In the genomic region with DNA sequence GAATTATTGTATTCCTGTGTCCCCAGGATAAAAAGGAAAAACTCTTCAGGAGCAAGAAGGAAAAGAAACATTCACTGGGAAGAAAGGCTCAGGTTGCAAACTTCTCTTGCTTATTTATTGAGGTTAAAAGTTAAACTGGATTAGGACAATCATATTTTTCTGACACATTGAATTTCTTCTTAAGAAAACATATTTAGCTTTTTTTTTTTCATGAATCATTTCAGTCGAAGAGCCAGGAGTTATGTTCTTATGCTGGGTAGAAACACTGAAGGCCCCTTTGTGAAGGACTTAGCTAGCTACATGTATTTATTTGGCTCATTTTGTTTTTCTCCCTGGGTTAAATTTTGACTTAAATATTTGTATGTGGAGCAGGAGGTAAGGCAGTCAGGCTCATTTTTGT, we compare ENCODE assay signal across 23 cellular contexts.
DNase-seq lines count a peak whose midpoint lies in the region; ATAC-seq and TF ChIP-seq lines count a peak whose summit lies in the region.
"Had no signal": no experiment of that assay in that cellular context is flagged by ENCODE, and none has a peak within 500 bp of the region (broad histone marks: within the 10 kb centered on the region; RNA-seq: fewer than 3 reads in every experiment).

No MANE protein-coding gene starts in this region.

- peak; percentile 1 for DNase-seq in amniotic epithelial cell (ENCODE audit: low read depth)
- no peak for DNase-seq in endothelial cell (ENCODE audit: low spot score)
- DNase-seq in myocyte (ENCODE audit: low read depth): peak; percentile 5
- no peak for DNase-seq in type B pancreatic cell (ENCODE audit: extremely low spot score, unreplicated experiment)
- DNase-seq in GM23248: no peak
- DNase-seq in GDM1 (lab: John Stamatoyannopoulos, UW): no peak
- DNase-seq: ACHN; CD4-positive, alpha-beta T cell; COR-L47; DMS 273 treated with DMSO at 0.1 percent for 48 hours; H9; HFFc6; KG1; NCI-H1092 treated with DMSO at 0.1 percent for 48 hours; NCI-H1436 treated with DMSO at 0.1 percent for 48 hours; NCI-H1930; NCI-H2227 treated with DMSO at 0.1 percent for 48 hours; NCI-H510A treated with DMSO at 0.1 percent for 48 hours; NCI-H748 treated with DMSO at 0.1 percent for 48 hours; Peyer's patch; SJCRH30 had no signal

- H2AFZ ChIP-seq in GM23248: no peak overlapping the region

- no peak for ATAC-seq in GM19035 (IDR thresholded peaks at IDR 0.05; ENCODE audit: unreplicated experiment)

- no peaks in the 10 kb centered on the region for H3K4me1 ChIP-seq in GM23248 (ENCODE audit: insufficient read depth)
- H3K4me1 ChIP-seq: BLaER1, Peyer's patch, SJCRH30 had no signal

- peaks cover 6% of the 10 kb centered on the region for H3K36me3 Mint-ChIP-seq in endothelial cell (ENCODE audit: low read depth, unreplicated experiment)
- peaks cover 6% of the 10 kb centered on the region for H3K36me3 Mint-ChIP-seq in type B pancreatic cell

- no peak for TF ChIP-seq CTCF in endothelial cell (IDR thresholded peaks at IDR 0.05; ENCODE audit: unreplicated experiment)
- no peak for TF ChIP-seq CTCF in type B pancreatic cell (conservative IDR thresholded peaks at IDR 0.05)

- H3K4me2 ChIP-seq in GM23248 (ENCODE audit: unreplicated experiment): no peak overlapping the region
- H3K4me2 ChIP-seq: BLaER1 had no signal

- H3K27ac ChIP-seq in GM23248: no peak overlapping the region
- H3K27ac ChIP-seq: BLaER1, Peyer's patch, SJCRH30 had no signal

- in situ Hi-C loops in GM23248 (cut with MboI): no loop called here

- H3K4me1 Mint-ChIP-seq in endothelial cell (ENCODE audit: unreplicated experiment) (peaks cover 7% of the 10 kb centered on the region), type B pancreatic cell (ENCODE audit: unreplicated experiment) (peaks cover 25% of the 10 kb centered on the region)
- H3K4me1 Mint-ChIP-seq: H9 had no signal

- no peaks in the 10 kb centered on the region for H3K9me3 Mint-ChIP-seq in endothelial cell (ENCODE audit: unreplicated experiment)
- H3K9me3 Mint-ChIP-seq in type B pancreatic cell: peaks cover 13% of the 10 kb centered on the region
- H3K9me3 Mint-ChIP-seq: CD4-positive, alpha-beta T cell had no signal

- H3K4me3 Mint-ChIP-seq in endothelial cell (ENCODE audit: unreplicated experiment) (no peak overlapping the region), type B pancreatic cell (no peak overlapping the region)
- H3K4me3 Mint-ChIP-seq: CD4-positive, alpha-beta T cell; H9; HFFc6 had no signal

- 4 to 5% methylated on average over 1 of the region's 1 CpG for WGBS in GM23248 (ENCODE audit: low coverage in 1 of 2, low lambda C conversion rate in 2 of 2, missing lambda C conversion rate in 2 of 2), 2 experiments

- H3K9me2 ChIP-seq in GM23248 (ENCODE audit: insufficient read depth): no peaks in the 10 kb centered on the region

- H3K9ac ChIP-seq in GM23248: no peak overlapping the region
- H3K9ac ChIP-seq: BLaER1 had no signal

- H3K9me3 ChIP-seq in GM23248 (ENCODE audit: low read depth): no peaks in the 10 kb centered on the region
- H3K9me3 ChIP-seq: Peyer's patch, SJCRH30 had no signal

- H3K79me2 ChIP-seq in GM23248 (ENCODE audit: insufficient read depth): no peaks in the 10 kb centered on the region

- no peak overlapping the region for H3K4me3 ChIP-seq in GM23248
- H3K4me3 ChIP-seq: BLaER1, Peyer's patch, SJCRH30 had no signal

- no peaks in the 10 kb centered on the region for H4K20me1 ChIP-seq in GM23248 (ENCODE audit: insufficient read depth)
- H4K20me1 ChIP-seq: BLaER1 had no signal

- H3K27ac Mint-ChIP-seq in endothelial cell (ENCODE audit: unreplicated experiment) (peak overlapping the region; percentile 8), type B pancreatic cell (peak overlapping the region; percentile 38)
- H3K27ac Mint-ChIP-seq: CD4-positive, alpha-beta T cell; H9; HFFc6 had no signal

- H3F3A ChIP-seq in GM23248 (ENCODE audit: insufficient read depth): no peaks in the 10 kb centered on the region

- no peaks in the 10 kb centered on the region for H3K36me3 ChIP-seq in GM23248 (ENCODE audit: low read depth)
- H3K36me3 ChIP-seq: BLaER1, Peyer's patch, SJCRH30 had no signal

- H3K27me3 Mint-ChIP-seq in endothelial cell (ENCODE audit: unreplicated experiment): no peaks in the 10 kb centered on the region
- H3K27me3 Mint-ChIP-seq in type B pancreatic cell: no peaks in the 10 kb centered on the region
- H3K27me3 Mint-ChIP-seq: CD4-positive, alpha-beta T cell had no signal

- no peaks in the 10 kb centered on the region for H3K27me3 ChIP-seq in GM23248 (replicated peaks; ENCODE audit: insufficient read depth)
- H3K27me3 ChIP-seq: BLaER1, Peyer's patch, SJCRH30 had no signal

Comparison
In these comparisons a context has a peak if more than half of its experiments do, and no peak if none do; other contexts are left out.
1. DNase-seq: peak in amniotic epithelial cell (single experiment) and myocyte (single experiment); none in endothelial cell (single experiment), type B pancreatic cell (single experiment), GM23248 (single experiment) and GDM1 (single experiment).